21 cellular contexts compared by ENCODE assay signal in the genomic region with DNA sequence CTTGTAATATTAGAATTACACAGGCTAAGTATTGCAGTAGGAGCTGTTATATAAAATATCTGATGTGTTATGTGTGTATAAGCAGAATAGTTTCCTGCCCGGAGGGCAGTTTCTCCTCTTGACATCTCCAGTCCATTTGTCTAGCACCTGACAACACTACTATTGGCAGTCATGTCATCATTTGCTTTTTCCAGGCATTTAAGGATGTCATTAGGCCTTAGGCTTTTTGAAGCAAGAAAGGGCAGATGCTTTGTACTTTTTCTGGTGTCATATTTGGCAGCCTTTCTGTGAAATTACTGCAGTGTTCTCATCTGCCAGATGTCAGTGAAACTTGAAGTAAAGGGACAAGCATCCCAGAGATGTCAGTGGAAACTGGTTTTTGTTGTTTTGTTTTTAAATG.
DNase-seq lines count a peak whose midpoint lies in the region; FAIRE-seq and TF ChIP-seq lines count a peak whose summit lies in the region.
"Had no signal": no experiment of that assay in that cellular context is flagged by ENCODE, and none has a peak within 500 bp of the region (broad histone marks: within the 10 kb centered on the region; RNA-seq: fewer than 3 reads in every experiment).

No MANE protein-coding gene starts in this region.

- WGBS in endodermal cell (ENCODE audit: insufficient coverage in 1 of 2, insufficient read length in 1 of 2), 2 experiments: 100% methylated on average over 1 of the region's 1 CpG; no CpG with 5 or more reads in 1 of the 2 experiments

- TF ChIP-seq CTCF in mesothelial cell of epicardium (IDR thresholded peaks at IDR 0.05; ENCODE audit: unreplicated experiment): no peak
- no peak for TF ChIP-seq CTCF in endodermal cell (conservative IDR thresholded peaks at IDR 0.05)

- no peaks in the 10 kb centered on the region for H3K9me3 ChIP-seq in endodermal cell (ENCODE audit: control insufficient read depth, low read length)
- H3K9me3 ChIP-seq: BE2C, HAP-1 had no signal

- H3K4me3 Mint-ChIP-seq in mesothelial cell of epicardium (no peak overlapping the region), endodermal cell (no peak overlapping the region)
- H3K4me3 Mint-ChIP-seq: CD4-positive, alpha-beta T cell; IgD-negative memory B cell had no signal

- H3K27ac Mint-ChIP-seq in mesothelial cell of epicardium (peak overlapping the region; percentile 56), endodermal cell (no peak overlapping the region)
- H3K27ac Mint-ChIP-seq: CD4-positive, alpha-beta T cell; IgD-negative memory B cell had no signal

- H3K36me3 ChIP-seq in endodermal cell (ENCODE audit: control insufficient read depth, insufficient read depth, low read length): no peaks in the 10 kb centered on the region
- H3K36me3 ChIP-seq: BE2C, HAP-1 had no signal

- no peak overlapping the region for H3K9ac ChIP-seq in endodermal cell (ENCODE audit: extremely low read depth, low read length, poor library complexity, severe bottlenecking)

- H3K9me3 Mint-ChIP-seq in mesothelial cell of epicardium (peaks cover 3% of the 10 kb centered on the region), endodermal cell (no peaks in the 10 kb centered on the region)

- DNase-seq in DMS53 (lab: John Stamatoyannopoulos, UW) (peak; percentile 1), DMS53 treated with DMSO at 0.1 percent for 48 hours (lab: John Stamatoyannopoulos, UW; ENCODE audit: unreplicated experiment) (no peak), NCI-H146 (lab: John Stamatoyannopoulos, UW) (peak; percentile 95), SHP77 (lab: John Stamatoyannopoulos, UW) (peak; percentile 46 to 69), mesothelial cell of epicardium (ENCODE audit: low spot score in 2 of 2, unreplicated experiment in 2 of 2) (no peak), GM19239 (ENCODE audit: insufficient read length, low spot score) (no peak), endodermal cell (no peak), NCI-H2029 treated with DMSO at 0.1 percent for 48 hours (lab: John Stamatoyannopoulos, UW) (no peak)
- DNase-seq: 8988T; BE2C; CD4-positive, alpha-beta T cell; DND-41; GDM1; Kasumi-1; PC-9 had no signal

- H3K4me3 ChIP-seq in endodermal cell (ENCODE audit: low read length): no peak overlapping the region
- H3K4me3 ChIP-seq: GM12878, HAP-1, PC-9, SK-N-MC had no signal

- no peaks in the 10 kb centered on the region for H3K36me3 Mint-ChIP-seq in mesothelial cell of epicardium
- H3K36me3 Mint-ChIP-seq in endodermal cell (ENCODE audit: low read depth): no peaks in the 10 kb centered on the region
- H3K36me3 Mint-ChIP-seq: IgD-negative memory B cell had no signal

- no peak for FAIRE-seq in GM19239 (lab: Jason Lieb, UNC)
- FAIRE-seq: GM12878, HTR-8/SVneo had no signal

- H3K4me1 Mint-ChIP-seq in mesothelial cell of epicardium: peaks cover 14% of the 10 kb centered on the region
- H3K4me1 Mint-ChIP-seq in endodermal cell: no peaks in the 10 kb centered on the region
- H3K4me1 Mint-ChIP-seq: IgD-negative memory B cell had no signal

- no peaks in the 10 kb centered on the region for H3K4me1 ChIP-seq in endodermal cell (ENCODE audit: control insufficient read depth, insufficient read depth, low read length)
- H3K4me1 ChIP-seq: BE2C had no signal

- H3K27me3 Mint-ChIP-seq in mesothelial cell of epicardium (ENCODE audit: low read depth): no peaks in the 10 kb centered on the region
- H3K27me3 Mint-ChIP-seq in endodermal cell (ENCODE audit: insufficient read depth): no peaks in the 10 kb centered on the region
- H3K27me3 Mint-ChIP-seq: CD4-positive, alpha-beta T cell; IgD-negative memory B cell had no signal

- H3K27me3 ChIP-seq in endodermal cell (ENCODE audit: control insufficient read depth, insufficient read depth, low read length, poor library complexity, severe bottlenecking): no peaks in the 10 kb centered on the region
- H3K27me3 ChIP-seq: BE2C had no signal

- H3K27ac ChIP-seq in endodermal cell (ENCODE audit: low read depth, low read length): no peak overlapping the region
- H3K27ac ChIP-seq: HL-60, PC-9, SK-N-MC had no signal

Comparison
In these comparisons a context has a peak if more than half of its experiments do, and no peak if none do; other contexts are left out.
1. DNase-seq: peak in DMS53 (single experiment), NCI-H146 (single experiment) and SHP77 (2 of 2); none in DMS53 treated with DMSO at 0.1 percent for 48 hours (single experiment), mesothelial cell of epicardium (0 of 2), GM19239 (single experiment), endodermal cell (single experiment) and NCI-H2029 treated with DMSO at 0.1 percent for 48 hours (single experiment).